ENCODE assay signal across 1 cellular context in genomic region chr4:10079256-10079655, GRCh38.
TF ChIP-seq lines count a peak whose summit lies in the region.

No MANE protein-coding gene starts in this region.

TF ChIP-seq in WTC11, 78 proteins besides CTCF, POLR2A, EP300 and RAD21 (continued from another document):
- TF ChIP-seq ZNF281 (CRISPR knock-in tag; IDR thresholded peaks at IDR 0.05) = no peak
- no peak for TF ChIP-seq SMAD4 (CRISPR knock-in tag; IDR thresholded peaks at IDR 0.05)
- no peak for TF ChIP-seq FOXK1 (CRISPR knock-in tag; IDR thresholded peaks at IDR 0.05)
- TF ChIP-seq TEAD1 (CRISPR knock-in tag; IDR thresholded peaks at IDR 0.05) = no peak
- TF ChIP-seq FOXP4 (CRISPR knock-in tag; IDR thresholded peaks at IDR 0.05) = no peak
- no peak for TF ChIP-seq HMGA2 (CRISPR knock-in tag; IDR thresholded peaks at IDR 0.05)
- no peak for TF ChIP-seq AFF4 (CRISPR knock-in tag; IDR thresholded peaks at IDR 0.05; ENCODE audit: borderline replicate concordance)
- no peak for TF ChIP-seq NR2C2 (CRISPR knock-in tag; IDR thresholded peaks at IDR 0.05)
- TF ChIP-seq TEAD4 (CRISPR knock-in tag; IDR thresholded peaks at IDR 0.05) = no peak
- TF ChIP-seq GRHL2 (CRISPR knock-in tag; IDR thresholded peaks at IDR 0.05; ENCODE audit: insufficient replicate concordance, severe bottlenecking) = no peak
- TF ChIP-seq PRDM15 (CRISPR knock-in tag; IDR thresholded peaks at IDR 0.05) = no peak
- TF ChIP-seq SMAD3 (CRISPR knock-in tag; IDR thresholded peaks at IDR 0.05; ENCODE audit: borderline replicate concordance) = no peak
- no peak for TF ChIP-seq IRF1 (CRISPR knock-in tag; IDR thresholded peaks at IDR 0.05)
- TF ChIP-seq CBFB (CRISPR knock-in tag; IDR thresholded peaks at IDR 0.05; ENCODE audit: low read depth) = no peak
- TF ChIP-seq TP53 (CRISPR knock-in tag; IDR thresholded peaks at IDR 0.05) = no peak
- no peak for TF ChIP-seq ZNF138 (CRISPR knock-in tag; conservative IDR thresholded peaks at IDR 0.05)
